37 cellular contexts compared by ENCODE assay signal in genomic region chr1:197103295-197103694, GRCh38. TPM values are rescaled to one million over a fixed set of nuclear protein-coding genes. Genes with fewer than 3 reads are reported as not detected.
DNase-seq lines count a peak whose midpoint lies in the region; ATAC-seq, FAIRE-seq and TF ChIP-seq lines count a peak whose summit lies in the region.
"Had no signal": no experiment of that assay in that cellular context is flagged by ENCODE, and none has a peak within 500 bp of the region (broad histone marks: within the 10 kb centered on the region; RNA-seq: fewer than 3 reads in every experiment).

No MANE protein-coding gene starts in this region.

- DNase-seq in ELR (ENCODE audit: low read depth) (peak; percentile 11), K562 (ENCODE audit: extremely low read depth in 1 of 4, low spot score in 3 of 4) (no peak), fibroblast of pulmonary artery (ENCODE audit: low read depth) (peak; percentile 23), skeletal muscle cell (ENCODE audit: low read depth) (peak; percentile 19), breast epithelium (ENCODE audit: low spot score in 2 of 2) (no peak), cerebellar nuclear complex (lab: John Stamatoyannopoulos, UW) (no peak), GM10248 (ENCODE audit: extremely low spot score) (no peak)
- DNase-seq: activated CD4-positive, alpha-beta T cell treated with anti-CD3 and anti-CD28 coated beads for 4 hours; activated naive CD4-positive, alpha-beta T cell treated with anti-CD3 and anti-CD28 coated beads, Interleukin-2, amount 10 ng/mL, durations not matched to agents 7 days and 5 days; BE2C; CD8-positive, alpha-beta T cell; cortex of kidney; esophagus squamous epithelium; H9; immature natural killer cell; mesendoderm; NCI-H1092 treated with DMSO at 0.1 percent for 48 hours; NCI-H1694 treated with DMSO at 0.1 percent for 48 hours; NCI-H446 treated with DMSO at 0.1 percent for 48 hours; NCI-H774; Peyer's patch; SHP77 treated with DMSO at 0.1 percent for 48 hours; small intestine; stimulated activated naive CD8-positive, alpha-beta T cell treated with anti-CD3 and anti-CD28 coated beads, Interleukin-15, Interleukin-2, amounts not matched to agents 100 U/mL and 50 U/mL, for 24 hours; uterus had no signal

- H3K9ac ChIP-seq in K562 (ENCODE audit: insufficient read depth in 1 of 2, low read depth in 2 of 2, low read length in 2 of 2), result no peak overlapping the region
- H3K9ac ChIP-seq: parathyroid adenoma had no signal

- H2AFZ ChIP-seq in K562 (ENCODE audit: low read depth, low read length), result no peak overlapping the region
- H2AFZ ChIP-seq: parathyroid adenoma had no signal

- H4K20me1 ChIP-seq in K562 (replicated peaks; ENCODE audit: control insufficient read depth, insufficient read depth, low read length), result no peaks in the 10 kb centered on the region

- TF ChIP-seq POLR2A in K562 (conservative IDR thresholded peaks at IDR 0.05) (no peak; the same call in 1 of the 2 replicates), breast epithelium (IDR thresholded peaks at IDR 0.05) (no peak)

- no peak overlapping the region for H3K4me2 ChIP-seq in K562 (ENCODE audit: insufficient read depth, low read length)

- no peak for TF ChIP-seq EP300 in K562 (IDR thresholded peaks at IDR 0.05; ENCODE audit: low read length)

- H3K4me3 ChIP-seq in K562 (no peak overlapping the region), fibroblast of pulmonary artery (replicated peaks; ENCODE audit: low read depth, low read length) (no peak overlapping the region), skeletal muscle cell (ENCODE audit: low read depth, low read length) (no peak overlapping the region), breast epithelium (no peak overlapping the region)
- H3K4me3 ChIP-seq: esophagus squamous epithelium, Peyer's patch, uterus had no signal

- ATAC-seq in K562 (no peak), SK-N-SH treated with all-trans-retinoic acid at 6 μM for 48 hours (no peak)
- ATAC-seq: activated T-helper 17 cell treated with anti-CD3 and anti-CD28 coated beads, Interleukin-2, amount 50 U/mL, for 72 hours; CD8-positive, alpha-beta T cell; left lobe of liver; stimulated activated naive CD8-positive, alpha-beta T cell treated with anti-CD3 and anti-CD28 coated beads, Interleukin-15, Interleukin-2, amounts not matched to agents 100 U/mL and 50 U/mL, for 24 hours had no signal

- H3K79me2 ChIP-seq in K562 (ENCODE audit: control insufficient read depth, insufficient read depth, low read length), result 0 out of 3 replicates have a peak, but pooled peaks cover 2% of the 10 kb centered on the region
- H3K79me2 ChIP-seq: parathyroid adenoma had no signal

- TF ChIP-seq RAD21 in K562 (CRISPR knock-in tag; conservative IDR thresholded peaks at IDR 0.05 in 1 of 2, IDR thresholded peaks at IDR 0.05 in 1 of 2), result no peak

- no peak for TF ChIP-seq CTCF in K562 (IDR thresholded peaks at IDR 0.05 in 2 of 3, conservative IDR thresholded peaks at IDR 0.05 in 1 of 3; ENCODE audit: insufficient read depth in 2 of 3, low read depth in 1 of 3, low read length in 3 of 3)
- no peak for TF ChIP-seq CTCF in fibroblast of pulmonary artery (IDR thresholded peaks at IDR 0.05; ENCODE audit: low read length, missing control alignments)
- TF ChIP-seq CTCF in breast epithelium (IDR thresholded peaks at IDR 0.05), result no peak
- TF ChIP-seq CTCF in GM10248 (IDR thresholded peaks at IDR 0.05; ENCODE audit: control extremely low read depth, extremely low read depth, low read depth, missing control alignments), result no peak

- CTCF ChIA-PET in K562 (lab: Yijun Ruan, JAX; ENCODE audit: low intra/inter-chr PET ratio), result no interaction called here
- CTCF ChIA-PET in GM10248 (lab: Yijun Ruan, JAX), result interaction anchor here (1.0 to 2.9 kb wide), 3 partner anchors 9 to 17 kb away, joined by 3 to 8 read pairs (median 3); no protein-coding TSS in a partner anchor

- 97% methylated on average over 5 of the region's 5 CpGs for WGBS in K562 (ENCODE audit: insufficient coverage, low coverage, missing lambda C conversion rate)

- intact Hi-C loops in K562 (cut with micrococcal nuclease) (no loop called here), breast epithelium (cut with DNase I; ENCODE audit: low total_unique reads) (no loop called here)

- H3K27me3 ChIP-seq in K562 (ENCODE audit: control insufficient read depth in 2 of 2, insufficient read depth in 2 of 2, low read length in 2 of 2) (no peaks in the 10 kb centered on the region), breast epithelium (no peaks in the 10 kb centered on the region)
- H3K27me3 ChIP-seq: BE2C, esophagus squamous epithelium, Peyer's patch, uterus had no signal

- peaks cover 28% of the 10 kb centered on the region for H3K9me3 ChIP-seq in K562 (replicated peaks; ENCODE audit: control insufficient read depth, insufficient read depth, low read depth, low read length)
- H3K9me3 ChIP-seq in breast epithelium, result no peaks in the 10 kb centered on the region
- H3K9me3 ChIP-seq: BE2C, esophagus squamous epithelium, Peyer's patch, uterus had no signal

- in situ Hi-C loops in K562 (cut with MboI), result no loop called here

- H3K36me3 ChIP-seq in K562 (ENCODE audit: control insufficient read depth, insufficient read depth, low read length) (peaks cover 54% of the 10 kb centered on the region), breast epithelium (no peaks in the 10 kb centered on the region)
- H3K36me3 ChIP-seq: Peyer's patch, uterus had no signal

- H3K4me1 ChIP-seq in K562 (replicated peaks in 1 of 2; ENCODE audit: control insufficient read depth in 2 of 2, insufficient read depth in 2 of 2, low read length in 2 of 2) (no peaks in the 10 kb centered on the region), breast epithelium (no peaks in the 10 kb centered on the region)
- H3K4me1 ChIP-seq: BE2C, esophagus squamous epithelium, parathyroid adenoma, Peyer's patch, uterus had no signal

- H3K9me1 ChIP-seq in K562 (ENCODE audit: control insufficient read depth, insufficient read depth, low read length), result no peaks in the 10 kb centered on the region

- POLR2A ChIA-PET in K562 (lab: Yijun Ruan, JAX) (no interaction called here), GM10248 (lab: Yijun Ruan, JAX) (no interaction called here)

- no peak for FAIRE-seq in K562 (lab: Jason Lieb, UNC)
- FAIRE-seq: bronchial epithelial cell, GM18507, small intestine had no signal

- BruUV-seq in K562 (replicated peaks; lab: Mats Ljungman, UMichigan), result no TSS peak

- H3K27ac ChIP-seq in K562 (ENCODE audit: extremely low read depth, low read depth, low read length) (no peak overlapping the region), breast epithelium (no peak overlapping the region)
- H3K27ac ChIP-seq: esophagus squamous epithelium, parathyroid adenoma, Peyer's patch, uterus, VCaP had no signal

TF ChIP-seq in K562, 482 proteins besides CTCF, POLR2A, EP300 and RAD21 (continues in another document):
- TF ChIP-seq L3MBTL2 (IDR thresholded peaks at IDR 0.05) (0 out of 2 replicates have a peak, but pooled peaks have one; percentile 30), GTF2F1 (IDR thresholded peaks at IDR 0.05; ENCODE audit: low read depth, low read length) (0 out of 2 replicates have a peak, but pooled peaks have one; percentile 28)

TF ChIP-seq in SK-N-SH treated with all-trans-retinoic acid at 6 μM for 48 hours, 23 proteins besides CTCF, POLR2A, EP300 and RAD21 (continues in another document):
- no peak for TF ChIP-seq TOX (CRISPR knock-in tag; IDR thresholded peaks at IDR 0.05; ENCODE audit: borderline replicate concordance)
- TF ChIP-seq SNAI2 (CRISPR knock-in tag; IDR thresholded peaks at IDR 0.05), result no peak
- no peak for TF ChIP-seq ZNF565 (CRISPR knock-in tag; conservative IDR thresholded peaks at IDR 0.05; ENCODE audit: low read depth)
- no peak for TF ChIP-seq OSR1 (CRISPR knock-in tag; IDR thresholded peaks at IDR 0.05)

RNA-seq across cellular contexts. Expression of gene F13B, which starts 36.2 kb away (rescaled TPM):
- not detected in 2 replicates for total RNA-seq in K562 (2011; cell fraction: chromatin; rRNA removed; ENCODE audit: low replicate concordance)
- not detected in 2 replicates for total RNA-seq in K562 (2011; cell fraction: nucleolus; rRNA removed)
- not detected in 2 replicates for total RNA-seq in K562 (2011; cell fraction: nucleoplasm; rRNA removed)
- total RNA-seq in K562 (2014; rRNA removed) (not detected in 2 replicates), K562 (2014; rRNA removed; fragmentation: Illumina TruSeq; extraction: Trizol) (not detected in 2 replicates), K562 (2015; rRNA removed; fragmentation: Illumina TruSeq; extraction: Trizol) (not detected in 2 replicates), K562 (2021) (not detected in 2 replicates), breast epithelium (not detected)
- polyA plus RNA-seq in K562 (2011; rRNA removed) (0.08 TPM in 1 of 2 replicates, not detected in the other), K562 (2014; fragmentation: Illumina TruSeq; extraction: Trizol) (not detected in 2 replicates), K562 (2014; fragmentation: Nextera tagmentation; extraction: Ambion mirVana) (not detected), K562 (2014; rRNA removed) (not detected in 2 replicates)
- not detected in 2 replicates for polyA plus RNA-seq in K562 (2011; cell fraction: cytosol; rRNA removed)
- 0.06 TPM in 1 of 2 replicates, not detected in the other for polyA plus RNA-seq in K562 (2011; cell fraction: nucleus; rRNA removed)
- 0.14 TPM in 1 of 2 replicates, not detected in the other for polyA plus RNA-seq in K562 (2012)
- not detected in 2 replicates for polyA minus RNA-seq in K562 (2011; rRNA and poly(A)+ RNA removed)
- polyA minus RNA-seq in K562 (2011; cell fraction: cytosol; rRNA and poly(A)+ RNA removed), result not detected in 2 replicates
- polyA minus RNA-seq in K562 (2011; cell fraction: nucleus; rRNA and poly(A)+ RNA removed), result not detected in 2 replicates
- total RNA-seq: A673; bronchial epithelial cell; CD8-positive, alpha-beta T cell; Daoy; esophagus squamous epithelium; glomerular endothelial cell; H9; neural crest cell; Peyer's patch; uterus had no signal
- polyA plus RNA-seq: IgD-negative memory B cell, immature natural killer cell had no signal

RNA-seq across cellular contexts. Expression of gene ASPM, which starts 43.2 kb away (rescaled TPM):
- 25.1 and 120 TPM in 2 replicates for total RNA-seq in K562 (2011; cell fraction: chromatin; rRNA removed; ENCODE audit: low replicate concordance)
- 17.5 and 27.9 TPM in 2 replicates for total RNA-seq in K562 (2011; cell fraction: nucleolus; rRNA removed)
- total RNA-seq in K562 (2011; cell fraction: nucleoplasm; rRNA removed), result 48.8 and 68.2 TPM in 2 replicates
- 49.1 and 55.6 TPM in 2 replicates for total RNA-seq in K562 (2014; rRNA removed)
- total RNA-seq in K562 (2014; rRNA removed; fragmentation: Illumina TruSeq; extraction: Trizol), result 84.4 and 92.9 TPM in 2 replicates
- 70.1 and 75.3 TPM in 2 replicates for total RNA-seq in K562 (2015; rRNA removed; fragmentation: Illumina TruSeq; extraction: Trizol)
- 56.2 and 57.1 TPM in 2 replicates for total RNA-seq in K562 (2021)
- 20.9 and 44.1 TPM in 2 replicates for polyA plus RNA-seq in K562 (2011; rRNA removed)
- 3.4 and 6.5 TPM in 2 replicates for polyA plus RNA-seq in K562 (2011; cell fraction: cytosol; rRNA removed)
- polyA plus RNA-seq in K562 (2011; cell fraction: nucleus; rRNA removed), result 27.2 and 34.1 TPM in 2 replicates
- polyA plus RNA-seq in K562 (2012), result 26.8 and 27.4 TPM in 2 replicates
- 38.9 and 46.4 TPM in 2 replicates for polyA plus RNA-seq in K562 (2014; fragmentation: Illumina TruSeq; extraction: Trizol)
- 10 to 100 TPM; 22.7 to 25.5 TPM for polyA plus RNA-seq in K562 (2014; fragmentation: Nextera tagmentation; extraction: Ambion mirVana)
- 29.5 and 34.6 TPM in 2 replicates for polyA plus RNA-seq in K562 (2014; rRNA removed)
- polyA minus RNA-seq in K562 (2011; rRNA and poly(A)+ RNA removed), result 99.8 and 125 TPM in 2 replicates
- polyA minus RNA-seq in K562 (2011; cell fraction: cytosol; rRNA and poly(A)+ RNA removed), result 28.4 and 49.2 TPM in 2 replicates
- 79.3 and 109 TPM in 2 replicates for polyA minus RNA-seq in K562 (2011; cell fraction: nucleus; rRNA and poly(A)+ RNA removed)
- 1 to 10 TPM in 1 of 3 donors, under 1 TPM in 2; under 0.01 to 3.2 (median 0.59) TPM for total RNA-seq in breast epithelium

Comparison
In these comparisons a context has a peak if more than half of its experiments do, and no peak if none do; other contexts are left out.
1. DNase-seq: peak in ELR (single experiment), fibroblast of pulmonary artery (single experiment) and skeletal muscle cell (single experiment); none in K562 (0 of 4), breast epithelium (0 of 2), cerebellar nuclear complex (0 of 2) and GM10248 (single experiment).
2. RNA of gene ASPM, which starts 43.2 kb away (total RNA-seq): 17.5 to 120 TPM in K562; under 0.01 to 3.2 TPM in breast epithelium; every median in the first group is over 4 times any median in the second.